Comparison of ENCODE assay signal across 10 cellular contexts in genomic region chr6:136782021-136782770, GRCh38. TPM values are rescaled to one million over a fixed set of nuclear protein-coding genes. Genes with fewer than 3 reads are reported as not detected.
DNase-seq lines count a peak whose midpoint lies in the region; ATAC-seq and TF ChIP-seq lines count a peak whose summit lies in the region.
"Had no signal": no experiment of that assay in that cellular context is flagged by ENCODE, and none has a peak within 500 bp of the region (broad histone marks: within the 10 kb centered on the region; RNA-seq: fewer than 3 reads in every experiment).

No MANE protein-coding gene starts in this region.

- peaks cover 65% of the 10 kb centered on the region for H3K4me1 ChIP-seq in CD4-positive, CD25-positive, alpha-beta regulatory T cell (ENCODE audit: control insufficient read depth, insufficient read depth, low read length, poor library complexity, severe bottlenecking)
- peaks cover 40% of the 10 kb centered on the region for H3K4me1 ChIP-seq in Loucy (ENCODE audit: insufficient read depth, low read length, poor library complexity, severe bottlenecking)

- intact Hi-C loops in dorsolateral prefrontal cortex (cut with DNase I) = no loop called here
- intact Hi-C loops in left cardiac atrium (cut with DNase I) = no loop called here

- H3K27me3 Mint-ChIP-seq in CD4-positive, CD25-positive, alpha-beta regulatory T cell = no peaks in the 10 kb centered on the region
- H3K27me3 Mint-ChIP-seq: IgD-negative memory B cell had no signal

- no peaks in the 10 kb centered on the region for H3K9me3 ChIP-seq in CD4-positive, CD25-positive, alpha-beta regulatory T cell (ENCODE audit: control insufficient read depth in 2 of 2, low read length in 2 of 2)
- no peaks in the 10 kb centered on the region for H3K9me3 ChIP-seq in Loucy (ENCODE audit: insufficient read depth, low read depth, low read length)

- H3K79me2 ChIP-seq in Loucy (ENCODE audit: insufficient read depth, low read length) = no peaks in the 10 kb centered on the region

- peaks cover 28% of the 10 kb centered on the region for H3K36me3 Mint-ChIP-seq in CD4-positive, CD25-positive, alpha-beta regulatory T cell

- DNase-seq in CD4-positive, CD25-positive, alpha-beta regulatory T cell = no peak
- DNase-seq in amniotic epithelial cell (ENCODE audit: low read depth) (peak; percentile 69), lung microvascular endothelial cell (ENCODE audit: low read depth in 2 of 2) (peak; percentile 75 to 81), dorsolateral prefrontal cortex (no peak), left cardiac atrium (no peak)

- H3F3A ChIP-seq in Loucy (ENCODE audit: low read depth) = no peaks in the 10 kb centered on the region; the same call in 1 of the 2 replicates

- no peak for TF ChIP-seq CTCF in Loucy (conservative IDR thresholded peaks at IDR 0.05; ENCODE audit: low read length)
- no peak for TF ChIP-seq CTCF in dorsolateral prefrontal cortex (IDR thresholded peaks at IDR 0.05 in 54 of 56, conservative IDR thresholded peaks at IDR 0.05 in 2 of 56; ENCODE audit: low read depth in 1 of 56, partially characterized antibody in 56 of 56)

- peak overlapping the region; percentile 75 to 92 (median 90) for H3K27ac Mint-ChIP-seq in CD4-positive, CD25-positive, alpha-beta regulatory T cell

- H3K9me3 Mint-ChIP-seq in CD4-positive, CD25-positive, alpha-beta regulatory T cell = peaks cover 0 to 2% (median 0%) of the 10 kb centered on the region in 7 donors
- H3K9me3 Mint-ChIP-seq: IgD-negative memory B cell, neural crest cell had no signal

- H3K9me2 ChIP-seq in Loucy (replicated peaks; ENCODE audit: low read depth, low read length) = no peaks in the 10 kb centered on the region

- peak overlapping the region; percentile 42 to 69 (median 54) for H3K4me3 Mint-ChIP-seq in CD4-positive, CD25-positive, alpha-beta regulatory T cell
- H3K4me3 Mint-ChIP-seq: neural crest cell had no signal

- ATAC-seq in CD4-positive, CD25-positive, alpha-beta regulatory T cell (ENCODE audit: low read depth in 2 of 2) = peak; percentile 52 to 63
- ATAC-seq in left cardiac atrium (no peak), HG03139 (IDR thresholded peaks at IDR 0.05; ENCODE audit: unreplicated experiment) (no peak), HG03442 (IDR thresholded peaks at IDR 0.05; ENCODE audit: unreplicated experiment) (no peak)

- no peaks in the 10 kb centered on the region for H4K20me1 ChIP-seq in Loucy (ENCODE audit: insufficient read depth, low read length, poor library complexity, severe bottlenecking)

- peaks cover 5% of the 10 kb centered on the region for H3K36me3 ChIP-seq in CD4-positive, CD25-positive, alpha-beta regulatory T cell (ENCODE audit: control insufficient read depth, insufficient read depth, low read length)
- no peaks in the 10 kb centered on the region for H3K36me3 ChIP-seq in Loucy (ENCODE audit: insufficient read depth, low read length)

- H3K4me1 Mint-ChIP-seq in CD4-positive, CD25-positive, alpha-beta regulatory T cell = peaks cover 41 to 86% (median 65%) of the 10 kb centered on the region in 4 donors
- H3K4me1 Mint-ChIP-seq: neural crest cell had no signal

- H3K9ac ChIP-seq in Loucy (ENCODE audit: low read depth, low read length, poor library complexity, severe bottlenecking) = no peak overlapping the region

- peak overlapping the region; percentile 46 for H3K4me2 ChIP-seq in Loucy (ENCODE audit: low read depth, low read length, poor library complexity, severe bottlenecking)

- H2AFZ ChIP-seq in Loucy (ENCODE audit: low read length) = peak overlapping the region; percentile 9; the same call in 1 of the 2 replicates

- no peaks in the 10 kb centered on the region for H3K27me3 ChIP-seq in CD4-positive, CD25-positive, alpha-beta regulatory T cell (ENCODE audit: control insufficient read depth, insufficient read depth, low read length)
- H3K27me3 ChIP-seq in Loucy (ENCODE audit: insufficient read depth, low read length, poor library complexity, severe bottlenecking) = no peaks in the 10 kb centered on the region
- no peaks in the 10 kb centered on the region for H3K27me3 ChIP-seq in dorsolateral prefrontal cortex

- peak overlapping the region; percentile 9 for H3K4me3 ChIP-seq in CD4-positive, CD25-positive, alpha-beta regulatory T cell (ENCODE audit: low read depth, low read length)
- H3K4me3 ChIP-seq in Loucy (ENCODE audit: low read length, poor library complexity, severe bottlenecking) (peak overlapping the region; percentile 30), dorsolateral prefrontal cortex (no peak overlapping the region)

- no peak overlapping the region for H3K27ac ChIP-seq in CD4-positive, CD25-positive, alpha-beta regulatory T cell (ENCODE audit: insufficient read depth, low read length, poor library complexity, severe bottlenecking)
- H3K27ac ChIP-seq in dorsolateral prefrontal cortex = peak overlapping the region in 9 of 59 donors; percentile 8 to 76 (median 38)

RNA-seq across cellular contexts. Expression of gene MAP3K5, which starts 10.1 kb away (rescaled TPM):
- total RNA-seq in CD4-positive, CD25-positive, alpha-beta regulatory T cell = 44.0 TPM
- polyA plus RNA-seq in CD4-positive, CD25-positive, alpha-beta regulatory T cell = 10 to 100 TPM; 14.4 to 25.9 (median 17.9) TPM
- total RNA-seq in lung microvascular endothelial cell (2.2 and 3.3 TPM in 2 replicates), dorsolateral prefrontal cortex (10 to 100 TPM; 26.2 to 70.0 (median 45.3) TPM), left cardiac atrium (1 to 10 TPM; 6.6 to 9.7 TPM)

RNA-seq across cellular contexts. Expression of gene PEX7, which starts 40.2 kb away (rescaled TPM):
- total RNA-seq in CD4-positive, CD25-positive, alpha-beta regulatory T cell = 4.1 TPM
- polyA plus RNA-seq in CD4-positive, CD25-positive, alpha-beta regulatory T cell = 1 to 10 TPM; 4.8 to 9.4 (median 6.3) TPM
- 5.0 and 5.4 TPM in 2 replicates for total RNA-seq in lung microvascular endothelial cell
- 10 to 100 TPM in 7 of 120 experiments, 1 to 10 TPM in 113; 2.1 to 11.5 (median 7.1) TPM for total RNA-seq in dorsolateral prefrontal cortex
- total RNA-seq in left cardiac atrium = 1 to 10 TPM; 5.9 to 6.4 TPM

Comparison
In these comparisons a context has a peak if more than half of its experiments do, and no peak if none do; other contexts are left out.
1. ATAC-seq: peak in CD4-positive, CD25-positive, alpha-beta regulatory T cell (2 of 2); none in left cardiac atrium (0 of 2), HG03139 (single experiment) and HG03442 (single experiment).
2. DNase-seq: peak in amniotic epithelial cell (single experiment) and lung microvascular endothelial cell (2 of 2); none in CD4-positive, CD25-positive, alpha-beta regulatory T cell (0 of 3), dorsolateral prefrontal cortex (0 of 10) and left cardiac atrium (single experiment).
3. H3K4me3 ChIP-seq: peak in CD4-positive, CD25-positive, alpha-beta regulatory T cell (single experiment) and Loucy (single experiment); none in dorsolateral prefrontal cortex (0 of 59).